13 cellular contexts compared by ENCODE assay signal in the genomic region with DNA sequence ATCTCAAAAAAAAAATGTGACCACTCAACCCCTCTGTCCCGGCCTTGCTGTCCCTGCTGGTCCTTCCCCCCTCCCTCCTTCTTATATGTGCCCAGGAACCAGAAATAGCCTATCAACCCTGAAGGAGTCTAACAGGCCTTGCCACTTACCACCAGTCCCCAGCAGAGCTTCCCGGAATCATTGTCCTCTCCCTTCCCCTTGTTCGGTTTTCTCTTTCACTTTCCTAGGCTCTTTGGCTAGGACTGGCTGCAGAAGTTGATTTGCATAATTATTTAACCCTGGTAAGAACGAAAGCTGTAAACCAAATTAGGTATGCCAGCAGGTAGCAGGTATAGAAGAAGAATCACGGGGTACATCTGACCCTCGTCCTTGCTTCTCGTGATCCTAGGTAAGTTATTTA.
A peak's percentile ranks its signal among the peaks of the same experiment; 100 is the strongest.
DNase-seq lines count a peak whose midpoint lies in the region; ATAC-seq and TF ChIP-seq lines count a peak whose summit lies in the region.
"Had no signal": no experiment of that assay in that cellular context is flagged by ENCODE, and none has a peak within 500 bp of the region (broad histone marks: within the 10 kb centered on the region; RNA-seq: fewer than 3 reads in every experiment).

No MANE protein-coding gene starts in this region.

- POLR2A ChIA-PET in SK-N-SH (lab: Yijun Ruan, JAX): no interaction called here
- POLR2A ChIA-PET in naive thymus-derived CD4-positive, alpha-beta T cell (lab: Charles Lee): interaction anchor here (0.7 kb wide), 1 partner anchor 1769 kb away, joined by 4 read pairs; no protein-coding TSS in a partner anchor

- no peaks in the 10 kb centered on the region for H4K20me1 ChIP-seq in SK-N-SH (ENCODE audit: insufficient read depth)

- H3K4me1 ChIP-seq in spleen (peaks cover 3 to 28% (median 8%) of the 10 kb centered on the region in 6 donors), SK-N-SH (ENCODE audit: control insufficient read depth in 1 of 2, insufficient read depth in 2 of 2, low read depth in 1 of 2, low read length in 1 of 2) (no peaks in the 10 kb centered on the region)
- no peaks in the 10 kb centered on the region for H3K4me1 ChIP-seq in naive thymus-derived CD4-positive, alpha-beta T cell (ENCODE audit: control insufficient read depth in 2 of 2, insufficient read depth in 2 of 2, low read length in 2 of 2)

- H3K27ac ChIP-seq in spleen (peak overlapping the region in 5 of 8 donors; percentile 31 to 64 (median 51)), SK-N-SH (ENCODE audit: low read depth in 2 of 2, low read length in 1 of 2) (no peak overlapping the region)
- no peak overlapping the region for H3K27ac ChIP-seq in naive thymus-derived CD4-positive, alpha-beta T cell (ENCODE audit: low read depth, low read length)
- H3K27ac ChIP-seq: left lung had no signal

- peak overlapping the region in 1 of 9 donors; percentile 10 for H3K27ac Mint-ChIP-seq in naive thymus-derived CD4-positive, alpha-beta T cell

- intact Hi-C loops in spleen (cut with DNase I; ENCODE audit: low total_unique reads): no loop called here
- intact Hi-C loops in naive thymus-derived CD4-positive, alpha-beta T cell (cut with micrococcal nuclease): no loop called here

- no peaks in the 10 kb centered on the region for H3K36me3 ChIP-seq in spleen
- H3K36me3 ChIP-seq in SK-N-SH (replicated peaks in 1 of 2; ENCODE audit: control insufficient read depth in 1 of 2, insufficient read depth in 2 of 2, low read length in 1 of 2): no peaks in the 10 kb centered on the region
- no peaks in the 10 kb centered on the region for H3K36me3 ChIP-seq in naive thymus-derived CD4-positive, alpha-beta T cell (ENCODE audit: control insufficient read depth in 2 of 3, insufficient read depth in 3 of 3, low read length in 3 of 3)
- H3K36me3 ChIP-seq: left lung had no signal

- CTCF ChIA-PET in SK-N-SH (lab: Yijun Ruan, JAX): interaction anchor here (1.3 to 2.6 kb wide), 2 partner anchors 11 to 278 kb away, joined by 6 read pairs; no protein-coding TSS in a partner anchor
- CTCF ChIA-PET in naive thymus-derived CD4-positive, alpha-beta T cell (lab: Charles Lee): no interaction called here

- H3K9me3 ChIP-seq in spleen: no peaks in the 10 kb centered on the region
- H3K9me3 ChIP-seq in SK-N-SH: no peaks in the 10 kb centered on the region
- H3K9me3 ChIP-seq in naive thymus-derived CD4-positive, alpha-beta T cell (ENCODE audit: control insufficient read depth in 2 of 3, low read length in 3 of 3): no peaks in the 10 kb centered on the region
- H3K9me3 ChIP-seq: left lung had no signal

- TF ChIP-seq RAD21 in SK-N-SH (IDR thresholded peaks at IDR 0.05; ENCODE audit: low read length): no peak

- peak in 1 of 11 experiments; percentile 16 for TF ChIP-seq CTCF in spleen (IDR thresholded peaks at IDR 0.05 in 8 of 11, conservative IDR thresholded peaks at IDR 0.05 in 3 of 11)
- TF ChIP-seq CTCF in SK-N-SH (IDR thresholded peaks at IDR 0.05): no peak

- WGBS in spleen, 5 donors: 59 to 78% (median 70%) methylated on average over 7 of the region's 7 CpGs
- 92% methylated on average over 7 of the region's 7 CpGs for WGBS in SK-N-SH (ENCODE audit: low lambda C conversion rate)

- no peak for TF ChIP-seq POLR2A in spleen (IDR thresholded peaks at IDR 0.05)

- H2AFZ ChIP-seq in SK-N-SH (ENCODE audit: low read depth): no peak overlapping the region

- no peak overlapping the region for H3K4me2 ChIP-seq in SK-N-SH

- TF ChIP-seq EP300 in SK-N-SH (IDR thresholded peaks at IDR 0.05; ENCODE audit: borderline replicate concordance in 1 of 2, low read depth in 1 of 2, low read length in 1 of 2): no peak

- no peak overlapping the region for H3K9ac ChIP-seq in SK-N-SH

- H3K9me3 Mint-ChIP-seq in naive thymus-derived CD4-positive, alpha-beta T cell: no peaks in the 10 kb centered on the region

- H3K27me3 ChIP-seq in spleen (replicated peaks in 1 of 7) (no peaks in the 10 kb centered on the region), SK-N-SH (ENCODE audit: insufficient read depth) (no peaks in the 10 kb centered on the region)
- H3K27me3 ChIP-seq in naive thymus-derived CD4-positive, alpha-beta T cell (ENCODE audit: control insufficient read depth in 2 of 2, insufficient read depth in 2 of 2, low read length in 2 of 2): no peaks in the 10 kb centered on the region
- H3K27me3 ChIP-seq: left lung had no signal

- H3K4me3 ChIP-seq in spleen (peak overlapping the region in 3 of 8 donors; percentile 10 to 43 (median 13)), SK-N-SH (ENCODE audit: low read depth in 2 of 2, low read length in 1 of 2) (no peak overlapping the region)
- H3K4me3 ChIP-seq in naive thymus-derived CD4-positive, alpha-beta T cell (ENCODE audit: low read length): no peak overlapping the region
- H3K4me3 ChIP-seq: left lung had no signal

- no peak for DNase-seq in spleen
- no peak for DNase-seq in SK-N-SH
- DNase-seq in DMS79 (lab: John Stamatoyannopoulos, UW): no peak
- DNase-seq in NCI-H345 (lab: John Stamatoyannopoulos, UW): no peak
- DNase-seq in naive thymus-derived CD4-positive, alpha-beta T cell: no peak
- DNase-seq: DND-41, left lung, NCI-H2029 treated with DMSO at 0.1 percent for 48 hours, right cardiac atrium, SIG-M5 had no signal

- no peak overlapping the region for H3K4me3 Mint-ChIP-seq in naive thymus-derived CD4-positive, alpha-beta T cell

- no peaks in the 10 kb centered on the region for H3K4me1 Mint-ChIP-seq in naive thymus-derived CD4-positive, alpha-beta T cell

- no peaks in the 10 kb centered on the region for H3K36me3 Mint-ChIP-seq in naive thymus-derived CD4-positive, alpha-beta T cell

- H3K9me2 ChIP-seq in SK-N-SH: no peaks in the 10 kb centered on the region

- ATAC-seq in GM19035 (IDR thresholded peaks at IDR 0.05; ENCODE audit: unreplicated experiment) (peak; percentile 92), HG02642 (IDR thresholded peaks at IDR 0.05; ENCODE audit: poor library complexity, unreplicated experiment) (peak; percentile 95), HG03558 (IDR thresholded peaks at IDR 0.05; ENCODE audit: extremely low read depth, unreplicated experiment) (peak; percentile 88)
- ATAC-seq in naive thymus-derived CD4-positive, alpha-beta T cell: no peak
- ATAC-seq: left lung, right cardiac atrium had no signal

- no peaks in the 10 kb centered on the region for H3K79me2 ChIP-seq in SK-N-SH (ENCODE audit: insufficient read depth)

- H3K27me3 Mint-ChIP-seq in naive thymus-derived CD4-positive, alpha-beta T cell: peaks cover 6 to 27% (median 11%) of the 10 kb centered on the region in 5 donors

- no peaks in the 10 kb centered on the region for H3F3A ChIP-seq in SK-N-SH (replicated peaks; ENCODE audit: insufficient read depth)

TF ChIP-seq in SK-N-SH, 30 proteins besides CTCF, POLR2A, EP300 and RAD21:
- TF ChIP-seq MEF2A (IDR thresholded peaks at IDR 0.05; ENCODE audit: borderline replicate concordance, low read depth) (no peak), SMC3 (IDR thresholded peaks at IDR 0.05; ENCODE audit: low read depth, low read length) (no peak), FOSL2 (IDR thresholded peaks at IDR 0.05; ENCODE audit: borderline replicate concordance, low read depth) (no peak), FOXJ3 (CRISPR knock-in tag; IDR thresholded peaks at IDR 0.05) (no peak), FOXM1 (IDR thresholded peaks at IDR 0.05; ENCODE audit: low read depth) (no peak), TCF12 (IDR thresholded peaks at IDR 0.05) (no peak), CHD2 (IDR thresholded peaks at IDR 0.05; ENCODE audit: low read length, partially characterized antibody) (no peak), TAF1 (IDR thresholded peaks at IDR 0.05; ENCODE audit: borderline replicate concordance, low read depth, low read length) (no peak)
- TF ChIP-seq, protein P1, sequence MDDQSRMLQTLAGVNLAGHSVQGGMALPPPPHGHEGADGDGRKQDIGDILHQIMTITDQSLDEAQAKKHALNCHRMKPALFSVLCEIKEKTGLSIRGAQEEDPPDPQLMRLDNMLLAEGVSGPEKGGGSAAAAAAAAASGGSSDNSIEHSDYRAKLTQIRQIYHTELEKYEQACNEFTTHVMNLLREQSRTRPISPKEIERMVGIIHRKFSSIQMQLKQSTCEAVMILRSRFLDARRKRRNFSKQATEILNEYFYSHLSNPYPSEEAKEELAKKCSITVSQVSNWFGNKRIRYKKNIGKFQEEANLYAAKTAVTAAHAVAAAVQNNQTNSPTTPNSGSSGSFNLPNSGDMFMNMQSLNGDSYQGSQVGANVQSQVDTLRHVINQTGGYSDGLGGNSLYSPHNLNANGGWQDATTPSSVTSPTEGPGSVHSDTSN (IDR thresholded peaks at IDR 0.05): no peak
- TF ChIP-seq, protein P2, sequence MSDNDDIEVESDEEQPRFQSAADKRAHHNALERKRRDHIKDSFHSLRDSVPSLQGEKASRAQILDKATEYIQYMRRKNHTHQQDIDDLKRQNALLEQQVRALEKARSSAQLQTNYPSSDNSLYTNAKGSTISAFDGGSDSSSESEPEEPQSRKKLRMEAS (IDR thresholded peaks at IDR 0.05; ENCODE audit: low read depth): no peak
TF ChIP-seq in SK-N-SH: peak in this region for 0.

Comparison
In these comparisons a context has a peak if more than half of its experiments do, and no peak if none do; other contexts are left out.
1. H3K27ac ChIP-seq: peak in spleen (5 of 8); none in SK-N-SH (0 of 2) and naive thymus-derived CD4-positive, alpha-beta T cell (single experiment).